In genomic region chr6:149942461-149942829, GRCh38 we compare ENCODE assay signal across 8 cellular contexts. TPM values are rescaled to one million over a fixed set of nuclear protein-coding genes. Genes with fewer than 3 reads are reported as not detected.
DNase-seq lines count a peak whose midpoint lies in the region; ATAC-seq and TF ChIP-seq lines count a peak whose summit lies in the region.

No MANE protein-coding gene starts in this region.

- no peak overlapping the region for H3K27ac Mint-ChIP-seq in activated CD4-positive, alpha-beta T cell treated with anti-CD3 and anti-CD28 coated beads, Interleukin-2, amount 10 ng/mL, durations not matched to agents 7 days and 5 days
- peak overlapping the region; percentile 31 for H3K27ac Mint-ChIP-seq in activated naive CD8-positive, alpha-beta T cell treated with anti-CD3 and anti-CD28 coated beads, Interleukin-2, amount 10 ng/mL, durations not matched to agents 7 days and 5 days
- peak overlapping the region in 5 of 6 donors; percentile 72 to 97 (median 84) for H3K27ac Mint-ChIP-seq in immature natural killer cell

- no peak overlapping the region for H3K27ac ChIP-seq in thoracic aorta

- H3K4me3 Mint-ChIP-seq in activated CD4-positive, alpha-beta T cell treated with anti-CD3 and anti-CD28 coated beads, Interleukin-2, amount 10 ng/mL, durations not matched to agents 7 days and 5 days, result peak overlapping the region; percentile 81
- H3K4me3 Mint-ChIP-seq in activated naive CD8-positive, alpha-beta T cell treated with anti-CD3 and anti-CD28 coated beads, Interleukin-2, amount 10 ng/mL, durations not matched to agents 7 days and 5 days, result peak overlapping the region; percentile 92
- H3K4me3 Mint-ChIP-seq in immature natural killer cell, result peak overlapping the region; percentile 95 to 98 (median 98)

- peak overlapping the region; percentile 77 for H3K4me3 ChIP-seq in thoracic aorta

- ATAC-seq in activated naive CD8-positive, alpha-beta T cell treated with anti-CD3 and anti-CD28 coated beads, Interleukin-2, amount 10 ng/mL, durations not matched to agents 7 days and 5 days (ENCODE audit: low read depth), result no peak
- ATAC-seq in thoracic aorta (ENCODE audit: insufficient number of reproducible peaks, low FRiP score, low read depth) (no peak), HG03280 (IDR thresholded peaks at IDR 0.05; ENCODE audit: unreplicated experiment) (no peak)

- no peaks in the 10 kb centered on the region for H3K9me3 ChIP-seq in thoracic aorta

- peaks cover 70% of the 10 kb centered on the region for H3K27me3 Mint-ChIP-seq in activated CD4-positive, alpha-beta T cell treated with anti-CD3 and anti-CD28 coated beads, Interleukin-2, amount 10 ng/mL, durations not matched to agents 7 days and 5 days
- peaks cover 56% of the 10 kb centered on the region for H3K27me3 Mint-ChIP-seq in activated naive CD8-positive, alpha-beta T cell treated with anti-CD3 and anti-CD28 coated beads, Interleukin-2, amount 10 ng/mL, durations not matched to agents 7 days and 5 days
- H3K27me3 Mint-ChIP-seq in immature natural killer cell (ENCODE audit: low read depth in 3 of 3), result peaks cover 23 to 34% (median 31%) of the 10 kb centered on the region in 3 donors

- no peaks in the 10 kb centered on the region for H3K9me3 Mint-ChIP-seq in activated CD4-positive, alpha-beta T cell treated with anti-CD3 and anti-CD28 coated beads, Interleukin-2, amount 10 ng/mL, durations not matched to agents 7 days and 5 days
- no peaks in the 10 kb centered on the region for H3K9me3 Mint-ChIP-seq in activated naive CD8-positive, alpha-beta T cell treated with anti-CD3 and anti-CD28 coated beads, Interleukin-2, amount 10 ng/mL, durations not matched to agents 7 days and 5 days
- H3K9me3 Mint-ChIP-seq in immature natural killer cell, result no peaks in the 10 kb centered on the region

- peaks cover 16 to 21% of the 10 kb centered on the region in 2 donors for H3K4me1 ChIP-seq in thoracic aorta (ENCODE audit: control insufficient read depth in 1 of 2, low read depth in 2 of 2)

- H3K4me1 Mint-ChIP-seq in activated CD4-positive, alpha-beta T cell treated with anti-CD3 and anti-CD28 coated beads, Interleukin-2, amount 10 ng/mL, durations not matched to agents 7 days and 5 days, result peaks cover 43% of the 10 kb centered on the region
- H3K4me1 Mint-ChIP-seq in activated naive CD8-positive, alpha-beta T cell treated with anti-CD3 and anti-CD28 coated beads, Interleukin-2, amount 10 ng/mL, durations not matched to agents 7 days and 5 days, result peaks cover 29% of the 10 kb centered on the region
- peaks cover 19 to 28% of the 10 kb centered on the region in 2 donors for H3K4me1 Mint-ChIP-seq in immature natural killer cell

- intact Hi-C loops in head of caudate nucleus (cut with DNase I), result no loop called here

- no peaks in the 10 kb centered on the region for H3K36me3 ChIP-seq in thoracic aorta

- TF ChIP-seq CTCF in thoracic aorta (IDR thresholded peaks at IDR 0.05), result no peak

- no peak for DNase-seq in activated CD4-positive, alpha-beta T cell treated with anti-CD3 and anti-CD28 coated beads, Interleukin-2, amount 10 ng/mL, durations not matched to agents 7 days and 5 days
- DNase-seq in activated CD4-positive, alpha-beta T cell treated with anti-CD3 and anti-CD28 coated beads, Interleukin-2, amount 50 U/mL, for 1 hour, result no peak
- DNase-seq in activated naive CD8-positive, alpha-beta T cell treated with anti-CD3 and anti-CD28 coated beads, Interleukin-2, amount 10 ng/mL, durations not matched to agents 7 days and 5 days, result no peak
- DNase-seq in immature natural killer cell (no peak), thoracic aorta (ENCODE audit: low spot score) (no peak), T1000 (lab: John Stamatoyannopoulos, UW) (no peak), head of caudate nucleus (no peak)

- POLR2A ChIA-PET in activated CD4-positive, alpha-beta T cell treated with anti-CD3 and anti-CD28 coated beads, Interleukin-2, amount 10 ng/mL, durations not matched to agents 7 days and 5 days (lab: Charles Lee), result no interaction called here
- POLR2A ChIA-PET in activated naive CD8-positive, alpha-beta T cell treated with anti-CD3 and anti-CD28 coated beads, Interleukin-2, amount 10 ng/mL, durations not matched to agents 7 days and 5 days (lab: Charles Lee), result no interaction called here

- no peaks in the 10 kb centered on the region for H3K36me3 Mint-ChIP-seq in activated CD4-positive, alpha-beta T cell treated with anti-CD3 and anti-CD28 coated beads, Interleukin-2, amount 10 ng/mL, durations not matched to agents 7 days and 5 days (ENCODE audit: low read depth)
- H3K36me3 Mint-ChIP-seq in activated naive CD8-positive, alpha-beta T cell treated with anti-CD3 and anti-CD28 coated beads, Interleukin-2, amount 10 ng/mL, durations not matched to agents 7 days and 5 days, result no peaks in the 10 kb centered on the region
- H3K36me3 Mint-ChIP-seq in immature natural killer cell, result no peaks in the 10 kb centered on the region

- peaks cover 29% of the 10 kb centered on the region for H3K27me3 ChIP-seq in thoracic aorta (replicated peaks; ENCODE audit: insufficient read depth)

- CTCF ChIA-PET in activated CD4-positive, alpha-beta T cell treated with anti-CD3 and anti-CD28 coated beads, Interleukin-2, amount 10 ng/mL, durations not matched to agents 7 days and 5 days (lab: Charles Lee), result no interaction called here

RNA-seq across cellular contexts. Expression of gene ULBP2, which starts 0.6 kb away (rescaled TPM):
- under 1 TPM; 0.40 to 0.50 TPM for total RNA-seq in activated CD4-positive, alpha-beta T cell treated with anti-CD3 and anti-CD28 coated beads, Interleukin-2, amount 10 ng/mL, durations not matched to agents 7 days and 5 days
- total RNA-seq in activated naive CD8-positive, alpha-beta T cell treated with anti-CD3 and anti-CD28 coated beads, Interleukin-2, amount 10 ng/mL, durations not matched to agents 7 days and 5 days, result under 1 TPM; 0.53 to 0.60 TPM
- polyA plus RNA-seq in immature natural killer cell, result under 1 TPM in 2 of 3 donors, not detected in 1; 0.83 to 0.88 TPM
- total RNA-seq in thoracic aorta, result under 1 TPM in 1 of 2 donors, not detected in 1; 0.41 TPM

RNA-seq across cellular contexts. Expression of gene RAET1G, which starts 19.5 kb away (rescaled TPM):
- not detected for total RNA-seq in activated CD4-positive, alpha-beta T cell treated with anti-CD3 and anti-CD28 coated beads, Interleukin-2, amount 10 ng/mL, durations not matched to agents 7 days and 5 days
- total RNA-seq in activated naive CD8-positive, alpha-beta T cell treated with anti-CD3 and anti-CD28 coated beads, Interleukin-2, amount 10 ng/mL, durations not matched to agents 7 days and 5 days, result not detected
- not detected for polyA plus RNA-seq in immature natural killer cell
- total RNA-seq in thoracic aorta, result not detected

RNA-seq across cellular contexts. Expression of gene ULBP1, which starts 21.3 kb away (rescaled TPM):
- total RNA-seq in activated CD4-positive, alpha-beta T cell treated with anti-CD3 and anti-CD28 coated beads, Interleukin-2, amount 10 ng/mL, durations not matched to agents 7 days and 5 days, result under 1 TPM; 0.55 to 0.67 TPM
- total RNA-seq in activated naive CD8-positive, alpha-beta T cell treated with anti-CD3 and anti-CD28 coated beads, Interleukin-2, amount 10 ng/mL, durations not matched to agents 7 days and 5 days, result under 1 TPM; 0.91 to 0.97 TPM
- polyA plus RNA-seq in immature natural killer cell, result not detected
- under 1 TPM in 1 of 2 donors, not detected in 1; 0.14 TPM for total RNA-seq in thoracic aorta

RNA-seq across cellular contexts. Expression of gene RAET1E, which starts 44.5 kb away (rescaled TPM):
- total RNA-seq in activated CD4-positive, alpha-beta T cell treated with anti-CD3 and anti-CD28 coated beads, Interleukin-2, amount 10 ng/mL, durations not matched to agents 7 days and 5 days, result not detected
- total RNA-seq in activated naive CD8-positive, alpha-beta T cell treated with anti-CD3 and anti-CD28 coated beads, Interleukin-2, amount 10 ng/mL, durations not matched to agents 7 days and 5 days, result not detected
- not detected for polyA plus RNA-seq in immature natural killer cell
- total RNA-seq in thoracic aorta, result not detected
